29 cellular contexts compared by ENCODE assay signal in the genomic region with DNA sequence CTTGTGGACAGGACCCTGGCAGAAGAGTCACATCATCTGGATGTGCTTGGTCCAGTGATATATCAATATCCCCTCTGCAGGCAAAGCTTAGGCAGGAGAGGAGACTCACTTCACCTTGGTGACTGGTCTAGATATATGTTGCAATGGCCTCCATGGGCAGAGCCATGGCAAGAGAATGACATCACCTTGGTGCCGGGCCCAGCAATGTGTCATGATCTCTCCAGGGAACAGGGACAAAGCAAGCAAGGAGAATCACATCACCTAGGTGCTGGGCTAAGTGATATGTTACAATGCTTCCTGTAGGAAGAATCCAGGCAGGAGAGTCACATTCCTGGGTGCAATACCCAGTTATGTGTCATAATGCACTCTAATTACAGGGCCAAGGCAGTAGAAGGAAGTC.
"Had no signal": no experiment of that assay in that cellular context is flagged by ENCODE, and none has a peak within 500 bp of the region (broad histone marks: within the 10 kb centered on the region; RNA-seq: fewer than 3 reads in every experiment).

No MANE protein-coding gene starts in this region.

- ATAC-seq: effector memory CD8-positive, alpha-beta T cell; heart right ventricle; left lobe of liver; natural killer cell; right cardiac atrium; stimulated activated naive B cell treated with anti-CD40 and anti-IgM and Interleukin-4, amounts not matched to agents 10 μg/mL and 1 μg/mL and 100 μg/mL, for 72 hours had no signal

- H3K4me3 ChIP-seq: coronary artery, esophagus muscularis mucosa, heart right ventricle, lung, skin epidermis, thoracic aorta, tibial nerve, upper lobe of left lung had no signal

- H3K4me1 ChIP-seq: esophagus muscularis mucosa, heart right ventricle, parathyroid adenoma, tibial nerve, upper lobe of left lung had no signal

- H3K36me3 Mint-ChIP-seq: immature natural killer cell; memory B cell; stimulated activated naive B cell treated with anti-CD40 and anti-IgM and Interleukin-4, amounts not matched to agents 10 μg/mL and 1 μg/mL and 100 μg/mL, for 72 hours had no signal

- H3K27ac Mint-ChIP-seq: effector memory CD8-positive, alpha-beta T cell; immature natural killer cell; memory B cell; natural killer cell; progenitor cell of endocrine pancreas; stimulated activated naive B cell treated with anti-CD40 and anti-IgM and Interleukin-4, amounts not matched to agents 10 μg/mL and 1 μg/mL and 100 μg/mL, for 72 hours; stimulated activated naive CD8-positive, alpha-beta T cell treated with anti-CD3 and anti-CD28 coated beads, Interleukin-15, Interleukin-2, amounts not matched to agents 100 ng/mL and 50 ng/mL, for 24 hours had no signal

- H3K9me3 ChIP-seq: esophagus muscularis mucosa, neutrophil, thoracic aorta had no signal

- H3K27me3 ChIP-seq: esophagus muscularis mucosa, heart right ventricle, neutrophil, tibial nerve, upper lobe of left lung had no signal

- FAIRE-seq: endometrium, urothelium cell line had no signal

- H3K36me3 ChIP-seq: esophagus muscularis mucosa, heart right ventricle, neutrophil, thoracic aorta, tibial nerve, upper lobe of left lung had no signal

- DNase-seq: dermis blood vessel endothelial cell; effector memory CD8-positive, alpha-beta T cell; foreskin melanocyte; glutamatergic neuron; heart right ventricle; hippocampal formation; immature natural killer cell; islet precursor cell; natural killer cell; right cardiac atrium; stimulated activated CD4-positive, alpha-beta T cell treated with anti-CD3 and anti-CD28 coated beads, Interleukin-15, amount 100 ng/mL, for 24 hours; stimulated activated CD4-positive, alpha-beta T cell treated with anti-CD3 and anti-CD28 coated beads, Interleukin-2, amount 100 ng/mL, for 48 hours; stimulated activated naive B cell treated with anti-CD40 and anti-IgM and Interleukin-4, amounts not matched to agents 10 μg/mL and 1 μg/mL and 100 μg/mL, for 72 hours; upper lobe of left lung had no signal

- H3K4me3 Mint-ChIP-seq: effector memory CD8-positive, alpha-beta T cell; immature natural killer cell; memory B cell; natural killer cell; neural crest cell; stimulated activated naive B cell treated with anti-CD40 and anti-IgM and Interleukin-4, amounts not matched to agents 10 μg/mL and 1 μg/mL and 100 μg/mL, for 72 hours; stimulated activated naive CD8-positive, alpha-beta T cell treated with anti-CD3 and anti-CD28 coated beads, Interleukin-15, Interleukin-2, amounts not matched to agents 100 ng/mL and 50 ng/mL, for 24 hours had no signal

- H3K27ac ChIP-seq: coronary artery, esophagus muscularis mucosa, heart right ventricle, neutrophil, parathyroid adenoma, thoracic aorta, tibial nerve, upper lobe of left lung had no signal

- H3K4me1 Mint-ChIP-seq: memory B cell; natural killer cell; neural crest cell; stimulated activated naive B cell treated with anti-CD40 and anti-IgM and Interleukin-4, amounts not matched to agents 10 μg/mL and 1 μg/mL and 100 μg/mL, for 72 hours had no signal

- H3K27me3 Mint-ChIP-seq: effector memory CD8-positive, alpha-beta T cell; memory B cell; progenitor cell of endocrine pancreas; stimulated activated naive B cell treated with anti-CD40 and anti-IgM and Interleukin-4, amounts not matched to agents 10 μg/mL and 1 μg/mL and 100 μg/mL, for 72 hours; stimulated activated naive CD8-positive, alpha-beta T cell treated with anti-CD3 and anti-CD28 coated beads, Interleukin-15, Interleukin-2, amounts not matched to agents 100 ng/mL and 50 ng/mL, for 24 hours had no signal
